In genomic region chr20:51563597-51564332, GRCh38 we compare ENCODE assay signal across 9 cellular contexts. TPM values are rescaled to one million over a fixed set of nuclear protein-coding genes. Genes with fewer than 3 reads are reported as not detected.
DNase-seq lines count a peak whose midpoint lies in the region; ATAC-seq and TF ChIP-seq lines count a peak whose summit lies in the region.
"Had no signal": no experiment of that assay in that cellular context is flagged by ENCODE, and none has a peak within 500 bp of the region (broad histone marks: within the 10 kb centered on the region; RNA-seq: fewer than 3 reads in every experiment).

No MANE protein-coding gene starts in this region.

- H3K27ac ChIP-seq in skeletal muscle tissue (ENCODE audit: low read depth, low read length), result peak overlapping the region; percentile 67
- H3K27ac ChIP-seq: KMS-11 had no signal

- no peak overlapping the region for H3K27ac Mint-ChIP-seq in CD14-positive monocyte

- H3K4me3 Mint-ChIP-seq in CD14-positive monocyte, result peak overlapping the region in 1 of 2 donors; percentile 73

- H3K36me3 ChIP-seq in skeletal muscle tissue (ENCODE audit: control insufficient read depth in 3 of 3, insufficient read depth in 3 of 3, low read length in 3 of 3), result no peaks in the 10 kb centered on the region

- no peak for TF ChIP-seq CTCF in NB4 (IDR thresholded peaks at IDR 0.05; ENCODE audit: low read depth, low read length)
- no peak for TF ChIP-seq CTCF in astrocyte of the cerebellum (IDR thresholded peaks at IDR 0.05; ENCODE audit: low read depth, low read length, missing control alignments)
- TF ChIP-seq CTCF in CD14-positive monocyte (IDR thresholded peaks at IDR 0.05), result no peak

- H3K27me3 Mint-ChIP-seq in CD14-positive monocyte (ENCODE audit: low read depth in 3 of 3), result peaks cover 65 to 66% (median 66%) of the 10 kb centered on the region in 3 donors

- no peak for ATAC-seq in GM19455 (IDR thresholded peaks at IDR 0.05; ENCODE audit: unreplicated experiment)

- peaks cover 10% of the 10 kb centered on the region for H3K4me1 Mint-ChIP-seq in CD14-positive monocyte

- peaks cover 41 to 43% (median 43%) of the 10 kb centered on the region in 3 donors for H3K4me1 ChIP-seq in skeletal muscle tissue (ENCODE audit: control insufficient read depth in 3 of 3, insufficient read depth in 3 of 3, low read length in 3 of 3)

- H3K9me3 Mint-ChIP-seq in CD14-positive monocyte, result peaks cover 0 to 13% (median 1%) of the 10 kb centered on the region in 7 donors

- no peaks in the 10 kb centered on the region for H3K9me3 ChIP-seq in iPS-18c (ENCODE audit: control insufficient read depth, insufficient read depth, low read length)
- no peaks in the 10 kb centered on the region for H3K9me3 ChIP-seq in skeletal muscle tissue (ENCODE audit: control insufficient read depth in 3 of 3, low read length in 3 of 3)

- in situ Hi-C loops in astrocyte of the cerebellum (cut with HindIII; ENCODE audit: low sequenced_read_pairs), result no loop called here

- H3K9ac ChIP-seq in skeletal muscle tissue (ENCODE audit: low read depth in 1 of 3, low read length in 3 of 3), result peak overlapping the region in 2 of 3 donors; percentile 34 to 77
- H3K9ac ChIP-seq: KMS-11 had no signal

- peaks cover 0 to 7% (median 3%) of the 10 kb centered on the region in 3 donors for H3K27me3 ChIP-seq in skeletal muscle tissue (ENCODE audit: control insufficient read depth in 3 of 3, insufficient read depth in 3 of 3, low read length in 3 of 3)

- H3K4me3 ChIP-seq in NB4 (ENCODE audit: low read depth, low read length) (no peak overlapping the region), astrocyte of the cerebellum (ENCODE audit: low read depth, low read length) (no peak overlapping the region), iPS-18c (ENCODE audit: insufficient read depth, low read depth, low read length) (peak overlapping the region; percentile 10; the same call in 1 of the 2 replicates), skeletal muscle tissue (ENCODE audit: low read length in 3 of 3) (peak overlapping the region in 1 of 3 donors; percentile 94)

- peak; percentile 81 for DNase-seq in EL
- DNase-seq in NB4 (ENCODE audit: low read depth), result peak; percentile 67
- DNase-seq in astrocyte of the cerebellum (ENCODE audit: low read depth), result peak; percentile 75
- DNase-seq in CD14-positive monocyte (ENCODE audit: low spot score), result no peak
- DNase-seq in central memory CD4-positive, alpha-beta T cell, result no peak

- no peak for TF ChIP-seq POLR2A in NB4 (IDR thresholded peaks at IDR 0.05; ENCODE audit: extremely low read depth, insufficient read length)

- intact Hi-C loops in CD14-positive monocyte (cut with micrococcal nuclease), result no loop called here

- no peaks in the 10 kb centered on the region for H3K36me3 Mint-ChIP-seq in CD14-positive monocyte

RNA-seq across cellular contexts. Expression of gene NFATC2, which starts 21.2 kb away (rescaled TPM):
- total RNA-seq in skeletal muscle tissue, result 3.1 TPM
- under 1 TPM; 0.03 to 0.18 TPM for polyA plus RNA-seq in CD14-positive monocyte

Comparison
In these comparisons a context has a peak if more than half of its experiments do, and no peak if none do; other contexts are left out.
1. DNase-seq: peak in EL (single experiment), NB4 (single experiment) and astrocyte of the cerebellum (single experiment); none in CD14-positive monocyte (single experiment) and central memory CD4-positive, alpha-beta T cell (single experiment).